In the genomic region with DNA sequence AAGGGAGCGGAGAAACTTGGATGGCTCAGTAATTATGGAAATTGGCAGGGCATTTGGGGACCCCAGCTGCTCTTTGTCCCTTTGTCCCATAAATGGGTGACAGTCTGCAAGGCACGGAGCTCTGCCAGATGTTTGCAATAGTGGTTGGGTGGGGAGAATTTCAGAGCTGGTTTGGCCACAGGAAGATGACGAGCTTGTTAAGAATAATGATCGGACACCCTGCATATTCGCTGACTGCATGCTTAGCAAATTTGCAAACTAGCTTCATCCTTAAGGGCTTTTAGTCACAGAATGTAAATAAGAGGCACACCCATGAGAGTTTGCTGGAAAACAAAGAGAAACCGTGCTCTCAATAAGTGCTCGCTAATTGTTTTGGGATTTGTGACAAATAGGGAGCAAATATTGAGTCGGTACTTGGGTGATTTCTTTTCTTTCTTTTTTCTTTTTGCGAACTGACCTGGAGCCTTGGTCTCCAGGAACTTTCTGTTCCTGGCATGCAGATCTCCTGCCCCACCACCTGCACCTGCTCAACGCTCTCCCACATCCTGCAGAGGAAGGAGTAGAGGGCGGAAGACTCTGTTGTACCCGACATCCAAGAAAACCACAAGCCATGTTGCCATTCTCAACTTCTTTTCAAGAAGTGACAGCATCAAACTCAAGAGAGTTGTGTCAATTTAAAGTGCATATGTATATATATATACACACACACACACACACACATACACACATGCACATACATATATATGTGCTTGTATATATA, we compare ENCODE assay signal across 10 cellular contexts.
DNase-seq lines count a peak whose midpoint lies in the region; ATAC-seq and TF ChIP-seq lines count a peak whose summit lies in the region.
"Had no signal": no experiment of that assay in that cellular context is flagged by ENCODE, and none has a peak within 500 bp of the region (broad histone marks: within the 10 kb centered on the region; RNA-seq: fewer than 3 reads in every experiment).

No MANE protein-coding gene starts in this region.

- peak overlapping the region; percentile 66 to 68 for H3K4me3 Mint-ChIP-seq in effector memory CD8-positive, alpha-beta T cell

- no peaks in the 10 kb centered on the region for H3K9me3 Mint-ChIP-seq in effector memory CD8-positive, alpha-beta T cell

- intact Hi-C loops in vagina (cut with DNase I) = no loop called here

- no peaks in the 10 kb centered on the region for H3K9me3 ChIP-seq in vagina
- H3K9me3 ChIP-seq: ascending aorta had no signal

- peak; percentile 69 for ATAC-seq in effector memory CD8-positive, alpha-beta T cell (replicated peaks)

- no peaks in the 10 kb centered on the region for H3K27me3 Mint-ChIP-seq in effector memory CD8-positive, alpha-beta T cell

- no peak for TF ChIP-seq POLR2A in vagina (IDR thresholded peaks at IDR 0.05)

- H3K27me3 ChIP-seq in vagina = no peaks in the 10 kb centered on the region
- H3K27me3 ChIP-seq: ascending aorta had no signal

- H3K36me3 ChIP-seq in vagina = no peaks in the 10 kb centered on the region
- H3K36me3 ChIP-seq: ascending aorta had no signal

- peak; percentile 16 for DNase-seq in stimulated activated CD4-positive, alpha-beta T cell treated with anti-CD3 and anti-CD28 coated beads, Interleukin-15, amount 100 ng/mL, for 24 hours
- DNase-seq in stimulated activated CD4-positive, alpha-beta T cell treated with anti-CD3 and anti-CD28 coated beads, Interleukin-4, amount 100 ng/mL, for 4 hours = no peak
- peak; percentile 25 to 44 for DNase-seq in NCI-H526 (lab: John Stamatoyannopoulos, UW)
- DNase-seq in effector memory CD8-positive, alpha-beta T cell = no peak
- no peak for DNase-seq in vagina (ENCODE audit: extremely low spot score in 2 of 2)
- no peak for DNase-seq in ecto neural progenitor cell (ENCODE audit: low spot score)
- DNase-seq in SIG-M5 (lab: John Stamatoyannopoulos, UW) = no peak
- DNase-seq in caudate nucleus (lab: John Stamatoyannopoulos, UW) = no peak

- H3K4me1 Mint-ChIP-seq in effector memory CD8-positive, alpha-beta T cell (ENCODE audit: low read depth in 2 of 2) = peaks cover 14 to 30% of the 10 kb centered on the region in 2 donors

- H3K4me3 ChIP-seq in vagina = peak overlapping the region in 1 of 2 donors; percentile 2
- H3K4me3 ChIP-seq: ascending aorta had no signal

- H3K27ac ChIP-seq in vagina = peak overlapping the region; percentile 37
- no peak overlapping the region for H3K27ac ChIP-seq in caudate nucleus (ENCODE audit: low read depth, low read length)
- H3K27ac ChIP-seq: ascending aorta, parathyroid adenoma had no signal

- no peak for TF ChIP-seq CTCF in vagina (IDR thresholded peaks at IDR 0.05)

- H3K27ac Mint-ChIP-seq in effector memory CD8-positive, alpha-beta T cell = peak overlapping the region in 1 of 2 donors; percentile 47

- no peaks in the 10 kb centered on the region for H3K36me3 Mint-ChIP-seq in effector memory CD8-positive, alpha-beta T cell (ENCODE audit: insufficient read depth)

- H3K4me1 ChIP-seq in vagina = peaks cover 42% of the 10 kb centered on the region
- H3K4me1 ChIP-seq: ascending aorta, parathyroid adenoma had no signal

Comparison
In these comparisons a context has a peak if more than half of its experiments do, and no peak if none do; other contexts are left out.
1. DNase-seq: peak in stimulated activated CD4-positive, alpha-beta T cell treated with anti-CD3 and anti-CD28 coated beads, Interleukin-15, amount 100 ng/mL, for 24 hours (single experiment) and NCI-H526 (2 of 2); none in stimulated activated CD4-positive, alpha-beta T cell treated with anti-CD3 and anti-CD28 coated beads, Interleukin-4, amount 100 ng/mL, for 4 hours (0 of 2), effector memory CD8-positive, alpha-beta T cell (0 of 3), vagina (0 of 2), ecto neural progenitor cell (single experiment), SIG-M5 (single experiment) and caudate nucleus (0 of 61).